ENCODE assay signal across 32 cellular contexts in genomic region chr10:111234903-111235302, GRCh38.
DNase-seq lines count a peak whose midpoint lies in the region; ATAC-seq, FAIRE-seq and TF ChIP-seq lines count a peak whose summit lies in the region.
"Had no signal": no experiment of that assay in that cellular context is flagged by ENCODE, and none has a peak within 500 bp of the region (broad histone marks: within the 10 kb centered on the region; RNA-seq: fewer than 3 reads in every experiment).

No MANE protein-coding gene starts in this region.

- H3K9me3 Mint-ChIP-seq in Calu3 (ENCODE audit: low read depth, unreplicated experiment), result no peaks in the 10 kb centered on the region
- H3K9me3 Mint-ChIP-seq: CD4-positive, alpha-beta T cell; CD8-positive, alpha-beta T cell had no signal

- no peaks in the 10 kb centered on the region for H3K36me3 Mint-ChIP-seq in Calu3 (ENCODE audit: insufficient read depth, unreplicated experiment)
- H3K36me3 Mint-ChIP-seq: CD14-positive monocyte; CD4-positive, alpha-beta memory T cell; CD4-positive, CD25-positive, alpha-beta regulatory T cell; CD8-positive, alpha-beta memory T cell; CD8-positive, alpha-beta T cell had no signal

- in situ Hi-C loops in HepG2 (cut with HindIII; ENCODE audit: extremely low pct_ligation_motif_present, low pct_unique_long_range_greater_than_20kb), result no loop called here

- H3K4me3 Mint-ChIP-seq in Calu3 (ENCODE audit: low read depth, unreplicated experiment), result no peak overlapping the region
- H3K4me3 Mint-ChIP-seq: B cell; CD14-positive monocyte; CD4-positive, alpha-beta memory T cell; CD4-positive, alpha-beta T cell; CD4-positive, CD25-positive, alpha-beta regulatory T cell; CD8-positive, alpha-beta memory T cell; CD8-positive, alpha-beta T cell had no signal

- POLR2A ChIA-PET in HepG2 (lab: Yijun Ruan, JAX), result no interaction called here

- no peak for TF ChIP-seq CTCF in HepG2 (CRISPR knock-in tag; IDR thresholded peaks at IDR 0.05)
- no peak for TF ChIP-seq CTCF in right lobe of liver (IDR thresholded peaks at IDR 0.05)
- no peak for TF ChIP-seq CTCF in esophagus muscularis mucosa (IDR thresholded peaks at IDR 0.05)
- no peak for TF ChIP-seq CTCF in Calu3 (IDR thresholded peaks at IDR 0.05; ENCODE audit: unreplicated experiment)

- CTCF ChIA-PET in HepG2 (lab: Yijun Ruan, JAX; ENCODE audit: low intra/inter-chr PET ratio, low total read pairs), result no interaction called here
- CTCF ChIA-PET in Calu3 (lab: Charles Lee), result no interaction called here

- WGBS in HepG2 (ENCODE audit: low lambda C conversion rate), result 3% methylated on average over 2 of the region's 2 CpGs
- 23% methylated on average over 2 of the region's 2 CpGs for WGBS in right lobe of liver (ENCODE audit: insufficient coverage, low coverage, low lambda C conversion rate, missing lambda C conversion rate)
- 48% methylated on average over 2 of the region's 2 CpGs for WGBS in esophagus muscularis mucosa

- H3K9ac ChIP-seq in HepG2 (ENCODE audit: insufficient read depth, low read depth, low read length), result no peak overlapping the region
- H3K9ac ChIP-seq: BLaER1; BLaER1 treated with 17β-estradiol and CSF1 and Interleukin-3, amounts not matched to agents 10 nM and 100 nM had no signal

- H3K4me3 ChIP-seq in HepG2 (replicated peaks in 1 of 3; ENCODE audit: insufficient read depth in 1 of 3, low read depth in 2 of 3, low read length in 3 of 3) (no peak overlapping the region), right lobe of liver (no peak overlapping the region), esophagus muscularis mucosa (no peak overlapping the region)
- H3K4me3 ChIP-seq: A549; BLaER1; BLaER1 treated with 17β-estradiol and CSF1 and Interleukin-3, amounts not matched to agents 10 nM and 100 nM had no signal

- H3K4me2 ChIP-seq in HepG2 (ENCODE audit: low read depth, low read length), result no peak overlapping the region
- H3K4me2 ChIP-seq: A549; BLaER1; BLaER1 treated with 17β-estradiol and CSF1 and Interleukin-3, amounts not matched to agents 10 nM and 100 nM had no signal

- no peaks in the 10 kb centered on the region for H3K79me2 ChIP-seq in HepG2 (ENCODE audit: insufficient read depth, low read length)

- no peaks in the 10 kb centered on the region for H3K27me3 ChIP-seq in HepG2 (ENCODE audit: control insufficient read depth in 1 of 2, insufficient read depth in 2 of 2, low read length in 2 of 2)
- H3K27me3 ChIP-seq in right lobe of liver, result no peaks in the 10 kb centered on the region
- no peaks in the 10 kb centered on the region for H3K27me3 ChIP-seq in esophagus muscularis mucosa
- H3K27me3 ChIP-seq: BLaER1; BLaER1 treated with 17β-estradiol and CSF1 and Interleukin-3, amounts not matched to agents 10 nM and 100 nM had no signal

- H4K20me1 ChIP-seq in HepG2 (ENCODE audit: insufficient read depth, low read length), result no peaks in the 10 kb centered on the region
- H4K20me1 ChIP-seq: BLaER1; BLaER1 treated with 17β-estradiol and CSF1 and Interleukin-3, amounts not matched to agents 10 nM and 100 nM had no signal

- H2AFZ ChIP-seq in HepG2 (ENCODE audit: low read length), result no peak overlapping the region

- BruUV-seq in HepG2 (replicated peaks; lab: Mats Ljungman, UMichigan) (no TSS peak), Calu3 (replicated peaks; lab: Mats Ljungman, UMichigan) (no TSS peak)

- DNase-seq in HepG2 (ENCODE audit: low spot score) (no peak), right lobe of liver (no peak), esophagus muscularis mucosa (ENCODE audit: extremely low spot score) (peak; percentile 68), Calu3 (no peak)
- DNase-seq: 8988T; ACHN; AML-193; BE2C; C1 segment of cervical spinal cord; Caco-2; CD4-positive, alpha-beta memory T cell; CD4-positive, alpha-beta T cell; CD4-positive, CD25-positive, alpha-beta regulatory T cell; CD8-positive, alpha-beta memory T cell; CD8-positive, alpha-beta T cell; COR-L47; DMS 273 treated with DMSO at 0.1 percent for 48 hours; DMS153; DMS53; DMS79; DMS79 treated with DMSO at 0.1 percent for 48 hours; DND-41; EL had no signal

- H3K27ac ChIP-seq in HepG2 (ENCODE audit: extremely low read length, insufficient read depth, low read length) (no peak overlapping the region), right lobe of liver (no peak overlapping the region), esophagus muscularis mucosa (replicated peaks in 1 of 4) (no peak overlapping the region)
- H3K27ac ChIP-seq: 22Rv1; A549; BLaER1; BLaER1 treated with 17β-estradiol and CSF1 and Interleukin-3, amounts not matched to agents 10 nM and 100 nM; C4-2B had no signal

- TF ChIP-seq POLR2A in HepG2 (IDR thresholded peaks at IDR 0.05; ENCODE audit: insufficient read depth in 1 of 2, low read depth in 2 of 2, low read length in 2 of 2), result no peak
- no peak for TF ChIP-seq POLR2A in right lobe of liver (IDR thresholded peaks at IDR 0.05)
- no peak for TF ChIP-seq POLR2A in esophagus muscularis mucosa (IDR thresholded peaks at IDR 0.05; ENCODE audit: low read depth)

- no peaks in the 10 kb centered on the region for H3K36me3 ChIP-seq in HepG2 (replicated peaks in 1 of 2; ENCODE audit: control insufficient read depth in 1 of 2, insufficient read depth in 2 of 2, low read length in 2 of 2)
- H3K36me3 ChIP-seq in right lobe of liver, result no peaks in the 10 kb centered on the region
- H3K36me3 ChIP-seq in esophagus muscularis mucosa, result no peaks in the 10 kb centered on the region
- H3K36me3 ChIP-seq: BE2C; BLaER1; BLaER1 treated with 17β-estradiol and CSF1 and Interleukin-3, amounts not matched to agents 10 nM and 100 nM had no signal

- ATAC-seq in HepG2 (no peak), right lobe of liver (no peak)
- ATAC-seq: A549; CD8-positive, alpha-beta T cell had no signal

- TF ChIP-seq RAD21 in HepG2 (CRISPR knock-in tag; IDR thresholded peaks at IDR 0.05), result no peak

- no peak for TF ChIP-seq EP300 in HepG2 (IDR thresholded peaks at IDR 0.05; ENCODE audit: low read depth in 2 of 2, low read length in 2 of 2)
- TF ChIP-seq EP300 in HepG2 (CRISPR knock-in tag; IDR thresholded peaks at IDR 0.05; ENCODE audit: borderline replicate concordance), result no peak
- no peak for TF ChIP-seq EP300 in esophagus muscularis mucosa (IDR thresholded peaks at IDR 0.05)

- no peak for FAIRE-seq in HepG2 (lab: Jason Lieb, UNC)
- FAIRE-seq: A204.1, A549, D721Med had no signal

- H3K9me3 ChIP-seq in HepG2 (ENCODE audit: low read length) (no peaks in the 10 kb centered on the region), right lobe of liver (no peaks in the 10 kb centered on the region), esophagus muscularis mucosa (no peaks in the 10 kb centered on the region)
- H3K9me3 ChIP-seq: A549; BE2C; BLaER1; BLaER1 treated with 17β-estradiol and CSF1 and Interleukin-3, amounts not matched to agents 10 nM and 100 nM; Caco-2 had no signal

- H3K4me1 Mint-ChIP-seq in Calu3 (ENCODE audit: low read depth, unreplicated experiment), result no peaks in the 10 kb centered on the region
- H3K4me1 Mint-ChIP-seq: B cell; CD14-positive monocyte; CD4-positive, alpha-beta memory T cell; CD4-positive, CD25-positive, alpha-beta regulatory T cell; CD8-positive, alpha-beta memory T cell had no signal

- H3K4me1 ChIP-seq in HepG2 (ENCODE audit: insufficient read depth, low read length) (no peaks in the 10 kb centered on the region), right lobe of liver (no peaks in the 10 kb centered on the region), esophagus muscularis mucosa (no peaks in the 10 kb centered on the region)
- H3K4me1 ChIP-seq: A549, BE2C, Caco-2 had no signal

- no peak overlapping the region for H3K27ac Mint-ChIP-seq in Calu3 (ENCODE audit: unreplicated experiment)
- H3K27ac Mint-ChIP-seq: B cell; CD14-positive monocyte; CD4-positive, alpha-beta memory T cell; CD4-positive, alpha-beta T cell; CD4-positive, CD25-positive, alpha-beta regulatory T cell; CD8-positive, alpha-beta memory T cell; CD8-positive, alpha-beta T cell had no signal

- H3K27me3 Mint-ChIP-seq in Calu3 (ENCODE audit: unreplicated experiment), result peaks cover 13% of the 10 kb centered on the region
- H3K27me3 Mint-ChIP-seq: CD4-positive, CD25-positive, alpha-beta regulatory T cell had no signal

- intact Hi-C loops in HepG2 (cut with micrococcal nuclease; ENCODE audit: unreplicated experiment), result no loop called here
- intact Hi-C loops in right lobe of liver (cut with DNase I), result no loop called here
- intact Hi-C loops in esophagus muscularis mucosa (cut with DNase I), result no loop called here
- intact Hi-C loops in Calu3 (cut with micrococcal nuclease; ENCODE audit: unreplicated experiment), result no loop called here

TF ChIP-seq in HepG2, 621 proteins besides CTCF, POLR2A, EP300 and RAD21:
- TF ChIP-seq CREB1 (IDR thresholded peaks at IDR 0.05) (peak; percentile 83), CREB1 (CRISPR knock-in tag; IDR thresholded peaks at IDR 0.05) (no peak), ZBTB8A (CRISPR knock-in tag; IDR thresholded peaks at IDR 0.05; ENCODE audit: borderline replicate concordance, low read depth) (no peak)
